In genomic region chrX:9577555-9577954, GRCh38 we compare ENCODE assay signal across 26 cellular contexts.
"Had no signal": no experiment of that assay in that cellular context is flagged by ENCODE, and none has a peak within 500 bp of the region (broad histone marks: within the 10 kb centered on the region; RNA-seq: fewer than 3 reads in every experiment).

No MANE protein-coding gene starts in this region.

- H3K36me3 ChIP-seq: breast epithelium, MG63 had no signal

- H3K9me3 Mint-ChIP-seq: activated CD4-positive, alpha-beta T cell treated with anti-CD3 and anti-CD28 coated beads, Interleukin-2, amount 10 ng/mL, durations not matched to agents 24 days and 14 days; activated naive CD4-positive, alpha-beta T cell treated with anti-CD3 and anti-CD28 coated beads, Interleukin-2, amount 50 U/mL, for 72 hours; activated naive CD8-positive, alpha-beta T cell treated with anti-CD3 and anti-CD28 coated beads, Interleukin-2, amount 50 U/mL, for 24 hours; activated T-cell treated with anti-CD3 and anti-CD28 coated beads, Interleukin-2, amount 50 U/mL, for 4 hours; central memory CD8-positive, alpha-beta T cell; T-helper 1 cell treated with Interleukin-12 subunit alpha and Interleukin-12 subunit beta and Interleukin-4 antibody, amounts not matched to agents 30 μg/mL and 1 μg/mL, for 36 hours; WTC11 had no signal

- H3K36me3 Mint-ChIP-seq: WTC11 had no signal

- H3K27ac Mint-ChIP-seq: activated CD4-positive, alpha-beta T cell treated with anti-CD3 and anti-CD28 coated beads, Interleukin-2, amount 10 ng/mL, durations not matched to agents 24 days and 14 days; activated naive CD4-positive, alpha-beta T cell treated with anti-CD3 and anti-CD28 coated beads, Interleukin-2, amount 50 U/mL, for 72 hours; activated naive CD8-positive, alpha-beta T cell treated with anti-CD3 and anti-CD28 coated beads, Interleukin-2, amount 50 U/mL, for 24 hours; T-helper 1 cell treated with Interleukin-12 subunit alpha and Interleukin-12 subunit beta and Interleukin-4 antibody, amounts not matched to agents 30 μg/mL and 1 μg/mL, for 36 hours; WTC11 had no signal

- ATAC-seq: activated naive CD4-positive, alpha-beta T cell treated with anti-CD3 and anti-CD28 coated beads, Interleukin-2, amount 50 U/mL, for 72 hours; activated naive CD8-positive, alpha-beta T cell treated with anti-CD3 and anti-CD28 coated beads, Interleukin-2, amount 50 U/mL, for 24 hours; activated T-cell treated with anti-CD3 and anti-CD28 coated beads, Interleukin-2, amount 50 U/mL, for 4 hours; Panc1; WTC11 had no signal

- H3K4me3 ChIP-seq: breast epithelium, MG63 had no signal

- H3K27me3 Mint-ChIP-seq: activated CD4-positive, alpha-beta T cell treated with anti-CD3 and anti-CD28 coated beads, Interleukin-2, amount 10 ng/mL, durations not matched to agents 24 days and 14 days; activated naive CD8-positive, alpha-beta T cell treated with anti-CD3 and anti-CD28 coated beads, Interleukin-2, amount 50 U/mL, for 24 hours; central memory CD8-positive, alpha-beta T cell had no signal

- H3K27ac ChIP-seq: breast epithelium, RWPE1 had no signal

- H3K4me1 ChIP-seq: breast epithelium had no signal

- H3K9me3 ChIP-seq: breast epithelium, MG63 had no signal

- H3K27me3 ChIP-seq: MG63 had no signal

- DNase-seq: activated CD4-positive, alpha-beta T cell treated with anti-CD3 and anti-CD28 coated beads, Interleukin-2, amount 10 ng/mL, durations not matched to agents 24 days and 14 days; activated CD4-positive, alpha-beta T cell treated with anti-CD3 and anti-CD28 coated beads, Interleukin-2, amount 50 U/mL, for 48 hours; activated CD4-positive, CD25-positive, alpha-beta regulatory T cell treated with anti-CD3 and anti-CD28 coated beads, Interleukin-2, amount 50 U/mL, for 72 hours; activated effector memory CD4-positive, alpha-beta T cell treated with anti-CD3 and anti-CD28 coated beads, Interleukin-2, amount 50 U/mL, for 16 hours; activated naive CD4-positive, alpha-beta T cell treated with Interleukin-2 at 50 U/mL for 16 hours; activated naive CD8-positive, alpha-beta T cell treated with anti-CD3 and anti-CD28 coated beads, Interleukin-2, amount 50 U/mL, for 24 hours; activated T-cell treated with anti-CD3 and anti-CD28 coated beads, Interleukin-2, amount 50 U/mL, for 4 hours; MG63; MV-4-11; NCI-H1092 treated with DMSO at 0.1 percent for 48 hours; NCI-H1417 treated with DMSO at 0.1 percent for 48 hours; NCI-H1694 treated with DMSO at 0.1 percent for 48 hours; NCI-H2029 treated with DMSO at 0.1 percent for 48 hours; NCI-H345; NCI-H510A; NCI-H526 treated with DMSO at 0.1 percent for 48 hours; NCI-H82; OCI-M1; SHP77 treated with DMSO at 0.1 percent for 48 hours had no signal

- H3K4me3 Mint-ChIP-seq: activated CD4-positive, alpha-beta T cell treated with anti-CD3 and anti-CD28 coated beads, Interleukin-2, amount 10 ng/mL, durations not matched to agents 24 days and 14 days; activated naive CD8-positive, alpha-beta T cell treated with anti-CD3 and anti-CD28 coated beads, Interleukin-2, amount 50 U/mL, for 24 hours; activated T-cell treated with anti-CD3 and anti-CD28 coated beads, Interleukin-2, amount 50 U/mL, for 4 hours; central memory CD8-positive, alpha-beta T cell; T-helper 1 cell treated with Interleukin-12 subunit alpha and Interleukin-12 subunit beta and Interleukin-4 antibody, amounts not matched to agents 30 μg/mL and 1 μg/mL, for 36 hours; WTC11 had no signal
